12 cellular contexts compared by ENCODE assay signal in the genomic region with DNA sequence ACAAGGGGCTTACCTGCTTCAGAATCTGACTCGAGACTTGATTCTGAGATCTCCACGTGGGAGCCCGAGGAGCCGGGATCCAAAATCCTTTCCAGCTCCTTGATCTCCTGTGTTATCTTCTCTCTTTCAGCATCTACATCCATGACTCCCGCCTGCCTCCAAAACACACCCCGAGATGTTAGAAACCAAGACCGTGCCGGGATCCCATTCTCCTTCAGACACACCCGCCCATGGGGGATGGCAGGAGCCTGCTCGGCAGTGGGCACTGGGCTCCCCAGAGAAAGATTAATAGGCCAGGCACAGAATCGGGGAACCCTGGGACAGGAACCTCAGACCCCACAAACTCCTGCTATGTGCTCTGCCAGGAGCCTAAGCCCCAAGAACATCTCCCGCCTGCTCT. TPM values are rescaled to one million over a fixed set of nuclear protein-coding genes. Genes with fewer than 3 reads are reported as not detected.
DNase-seq lines count a peak whose midpoint lies in the region; ATAC-seq and TF ChIP-seq lines count a peak whose summit lies in the region.
"Had no signal": no experiment of that assay in that cellular context is flagged by ENCODE, and none has a peak within 500 bp of the region (broad histone marks: within the 10 kb centered on the region; RNA-seq: fewer than 3 reads in every experiment).

No MANE protein-coding gene starts in this region.

- intact Hi-C loops in activated T-helper 2 cell treated with anti-CD3 and anti-CD28 coated beads, Interferon-gamma antibody, Interleukin-2, Interleukin-4, amounts not matched to agents 10 μg/mL and 5 μg/mL and 100 μg/mL, durations not matched to agents 14 hours and 24 hours and 36 hours (cut with micrococcal nuclease), result no loop called here
- intact Hi-C loops in sigmoid colon (cut with DNase I), result no loop called here

- peaks cover 12 to 24% (median 20%) of the 10 kb centered on the region in 10 experiments for H3K4me1 ChIP-seq in BLaER1 treated with 17β-estradiol and CSF1 and Interleukin-3, amounts not matched to agents 10 nM and 100 nM
- H3K4me1 ChIP-seq in mucosa of stomach (ENCODE audit: control insufficient read depth, insufficient read depth, low read length) (peaks cover 19% of the 10 kb centered on the region), sigmoid colon (peaks cover 0 to 29% (median 21%) of the 10 kb centered on the region in 4 donors), foreskin keratinocyte (no peaks in the 10 kb centered on the region)

- H3K9me3 Mint-ChIP-seq in activated T-helper 2 cell treated with anti-CD3 and anti-CD28 coated beads, Interferon-gamma antibody, Interleukin-2, Interleukin-4, amounts not matched to agents 10 μg/mL and 5 μg/mL and 100 μg/mL, durations not matched to agents 14 hours and 24 hours and 36 hours, result no peaks in the 10 kb centered on the region

- peaks cover 15% of the 10 kb centered on the region for H3K4me1 Mint-ChIP-seq in activated T-helper 2 cell treated with anti-CD3 and anti-CD28 coated beads, Interferon-gamma antibody, Interleukin-2, Interleukin-4, amounts not matched to agents 10 μg/mL and 5 μg/mL and 100 μg/mL, durations not matched to agents 14 hours and 24 hours and 36 hours (ENCODE audit: low read depth)

- TF ChIP-seq CTCF in HL-60 (IDR thresholded peaks at IDR 0.05; ENCODE audit: insufficient read depth, low read length) (no peak), sigmoid colon (IDR thresholded peaks at IDR 0.05) (no peak), foreskin keratinocyte (conservative IDR thresholded peaks at IDR 0.05) (no peak)

- peak overlapping the region in 9 of 10 experiments; percentile 84 to 100 (median 94); a peak in 17 of 20 replicates for H3K4me3 ChIP-seq in BLaER1 treated with 17β-estradiol and CSF1 and Interleukin-3, amounts not matched to agents 10 nM and 100 nM
- H3K4me3 ChIP-seq in HL-60 (replicated peaks; ENCODE audit: insufficient read depth, low read length) (peak overlapping the region; percentile 82), mucosa of stomach (ENCODE audit: low read length) (no peak overlapping the region), sigmoid colon (no peak overlapping the region)

- no peak for TF ChIP-seq POLR2A in sigmoid colon (IDR thresholded peaks at IDR 0.05)

- 95 to 97% methylated on average over 12 of the region's 12 CpGs for WGBS in sigmoid colon, 2 donors

- peaks cover 57% of the 10 kb centered on the region for H3K36me3 Mint-ChIP-seq in activated T-helper 2 cell treated with anti-CD3 and anti-CD28 coated beads, Interferon-gamma antibody, Interleukin-2, Interleukin-4, amounts not matched to agents 10 μg/mL and 5 μg/mL and 100 μg/mL, durations not matched to agents 14 hours and 24 hours and 36 hours (ENCODE audit: low read depth)

- no peak for TF ChIP-seq EP300 in sigmoid colon (IDR thresholded peaks at IDR 0.05)

- H3K36me3 ChIP-seq in BLaER1 treated with 17β-estradiol and CSF1 and Interleukin-3, amounts not matched to agents 10 nM and 100 nM, result peaks cover 58 to 73% (median 67%) of the 10 kb centered on the region in 11 experiments
- H3K36me3 ChIP-seq in mucosa of stomach (ENCODE audit: control insufficient read depth, insufficient read depth, low read length) (peaks cover 6% of the 10 kb centered on the region), sigmoid colon (peaks cover 19 to 58% (median 27%) of the 10 kb centered on the region in 4 donors)

- peak overlapping the region in 2 of 11 experiments; percentile 79 to 87; a peak in 4 of 22 replicates for H3K27ac ChIP-seq in BLaER1 treated with 17β-estradiol and CSF1 and Interleukin-3, amounts not matched to agents 10 nM and 100 nM
- H3K27ac ChIP-seq in HL-60 (replicated peaks) (no peak overlapping the region; the same call in 1 of the 2 replicates), sigmoid colon (no peak overlapping the region), foreskin keratinocyte (no peak overlapping the region)

- H3K27me3 Mint-ChIP-seq in activated T-helper 2 cell treated with anti-CD3 and anti-CD28 coated beads, Interferon-gamma antibody, Interleukin-2, Interleukin-4, amounts not matched to agents 10 μg/mL and 5 μg/mL and 100 μg/mL, durations not matched to agents 14 hours and 24 hours and 36 hours (ENCODE audit: low read depth), result no peaks in the 10 kb centered on the region

- ATAC-seq in GM18867 (IDR thresholded peaks at IDR 0.05; ENCODE audit: unreplicated experiment) (no peak), foreskin keratinocyte (no peak), HG02571 (IDR thresholded peaks at IDR 0.05; ENCODE audit: unreplicated experiment) (no peak)

- peaks cover 0 to 68% (median 48%) of the 10 kb centered on the region in 11 experiments; a peak in 20 of 22 replicates for H4K20me1 ChIP-seq in BLaER1 treated with 17β-estradiol and CSF1 and Interleukin-3, amounts not matched to agents 10 nM and 100 nM

- no peak overlapping the region for H3K27ac Mint-ChIP-seq in activated T-helper 2 cell treated with anti-CD3 and anti-CD28 coated beads, Interferon-gamma antibody, Interleukin-2, Interleukin-4, amounts not matched to agents 10 μg/mL and 5 μg/mL and 100 μg/mL, durations not matched to agents 14 hours and 24 hours and 36 hours

- H3K4me2 ChIP-seq in BLaER1 treated with 17β-estradiol and CSF1 and Interleukin-3, amounts not matched to agents 10 nM and 100 nM, result peak overlapping the region; percentile 86 to 100 (median 94)

- H3K4me3 Mint-ChIP-seq in activated T-helper 2 cell treated with anti-CD3 and anti-CD28 coated beads, Interferon-gamma antibody, Interleukin-2, Interleukin-4, amounts not matched to agents 10 μg/mL and 5 μg/mL and 100 μg/mL, durations not matched to agents 14 hours and 24 hours and 36 hours (ENCODE audit: low read depth), result peak overlapping the region; percentile 84

- H3K27me3 ChIP-seq in BLaER1 treated with 17β-estradiol and CSF1 and Interleukin-3, amounts not matched to agents 10 nM and 100 nM, result no peaks in the 10 kb centered on the region
- H3K27me3 ChIP-seq in HL-60 (ENCODE audit: insufficient read depth, poor library complexity, severe bottlenecking), result no peaks in the 10 kb centered on the region
- no peaks in the 10 kb centered on the region for H3K27me3 ChIP-seq in mucosa of stomach (ENCODE audit: control insufficient read depth, insufficient read depth, low read length)
- no peaks in the 10 kb centered on the region for H3K27me3 ChIP-seq in sigmoid colon
- H3K27me3 ChIP-seq in foreskin keratinocyte, result no peaks in the 10 kb centered on the region

- H3K9me3 ChIP-seq in BLaER1 treated with 17β-estradiol and CSF1 and Interleukin-3, amounts not matched to agents 10 nM and 100 nM (replicated peaks in 1 of 11), result no peaks in the 10 kb centered on the region
- H3K9me3 ChIP-seq in mucosa of stomach (ENCODE audit: control insufficient read depth, low read length), result no peaks in the 10 kb centered on the region
- no peaks in the 10 kb centered on the region for H3K9me3 ChIP-seq in sigmoid colon

- peak overlapping the region; percentile 79 to 95 (median 85) for H3K9ac ChIP-seq in BLaER1 treated with 17β-estradiol and CSF1 and Interleukin-3, amounts not matched to agents 10 nM and 100 nM
- peak overlapping the region; percentile 29 for H3K9ac ChIP-seq in mucosa of stomach (ENCODE audit: low read length)

- DNase-seq in HL-60 (ENCODE audit: low read depth in 1 of 2, low spot score in 1 of 2), result no peak
- no peak for DNase-seq in activated T-helper 2 cell treated with anti-CD3 and anti-CD28 coated beads, Interferon-gamma antibody, Interleukin-2, Interleukin-4, amounts not matched to agents 10 μg/mL and 5 μg/mL and 100 μg/mL, durations not matched to agents 14 hours and 24 hours and 36 hours (ENCODE audit: low spot score)
- DNase-seq in sigmoid colon, result no peak
- no peak for DNase-seq in foreskin keratinocyte
- DNase-seq: activated gamma-delta T cell; DMS153; occipital lobe; stimulated activated CD4-positive, alpha-beta T cell treated with anti-CD3 and anti-CD28 coated beads, Interleukin-2, amount 100 ng/mL, for 24 hours had no signal

RNA-seq across cellular contexts. Expression of gene SNAPC4, which starts 1.7 kb away (rescaled TPM):
- 22.7 and 22.9 TPM in 2 replicates for total RNA-seq in activated T-helper 2 cell treated with anti-CD3 and anti-CD28 coated beads, Interferon-gamma antibody, Interleukin-2, Interleukin-4, amounts not matched to agents 10 μg/mL and 5 μg/mL and 100 μg/mL, durations not matched to agents 14 hours and 24 hours and 36 hours
- 10 to 100 TPM in 1 of 4 donors, 1 to 10 TPM in 3; 2.6 to 10.8 (median 5.1) TPM for total RNA-seq in sigmoid colon
- 10 to 100 TPM in 1 of 3 donors, 1 to 10 TPM in 2; 1.4 to 10.4 (median 1.8) TPM for polyA plus RNA-seq in sigmoid colon
- total RNA-seq in foreskin keratinocyte, result 8.5 and 9.6 TPM in 2 replicates
- polyA plus RNA-seq in foreskin keratinocyte, result 5.8 and 6.5 TPM in 2 replicates

RNA-seq across cellular contexts. Expression of gene ENTR1, which starts 12.1 kb away (rescaled TPM):
- total RNA-seq in activated T-helper 2 cell treated with anti-CD3 and anti-CD28 coated beads, Interferon-gamma antibody, Interleukin-2, Interleukin-4, amounts not matched to agents 10 μg/mL and 5 μg/mL and 100 μg/mL, durations not matched to agents 14 hours and 24 hours and 36 hours, result 66.4 and 75.6 TPM in 2 replicates
- 10 to 100 TPM; 23.2 to 42.7 (median 32.9) TPM for total RNA-seq in sigmoid colon
- polyA plus RNA-seq in sigmoid colon, result 10 to 100 TPM; 16.2 to 47.2 (median 17.6) TPM
- 45.3 and 57.1 TPM in 2 replicates for total RNA-seq in foreskin keratinocyte
- polyA plus RNA-seq in foreskin keratinocyte, result 42.3 and 54.1 TPM in 2 replicates

RNA-seq across cellular contexts. Expression of gene PMPCA, which starts 12.2 kb away (rescaled TPM):
- total RNA-seq in activated T-helper 2 cell treated with anti-CD3 and anti-CD28 coated beads, Interferon-gamma antibody, Interleukin-2, Interleukin-4, amounts not matched to agents 10 μg/mL and 5 μg/mL and 100 μg/mL, durations not matched to agents 14 hours and 24 hours and 36 hours, result 111 TPM in 2 replicates
- total RNA-seq in sigmoid colon (10 to 100 TPM; 22.9 to 28.5 (median 25.6) TPM), foreskin keratinocyte (52.0 and 56.7 TPM in 2 replicates)
- polyA plus RNA-seq in sigmoid colon (10 to 100 TPM; 24.6 to 49.9 (median 30.3) TPM), foreskin keratinocyte (58.2 and 60.8 TPM in 2 replicates)

RNA-seq across cellular contexts. Expression of gene CARD9, which starts 24.8 kb away (rescaled TPM):
- 16.2 and 17.6 TPM in 2 replicates for total RNA-seq in activated T-helper 2 cell treated with anti-CD3 and anti-CD28 coated beads, Interferon-gamma antibody, Interleukin-2, Interleukin-4, amounts not matched to agents 10 μg/mL and 5 μg/mL and 100 μg/mL, durations not matched to agents 14 hours and 24 hours and 36 hours
- total RNA-seq in sigmoid colon (1 to 10 TPM; 1.5 to 6.9 (median 2.3) TPM), foreskin keratinocyte (0.24 and 0.35 TPM in 2 replicates)
- polyA plus RNA-seq in sigmoid colon (1 to 10 TPM; 1.8 to 3.0 (median 2.3) TPM), foreskin keratinocyte (0.17 and 0.32 TPM in 2 replicates)

RNA-seq across cellular contexts. Expression of gene DNLZ, which starts 34.7 kb away (rescaled TPM):
- total RNA-seq in activated T-helper 2 cell treated with anti-CD3 and anti-CD28 coated beads, Interferon-gamma antibody, Interleukin-2, Interleukin-4, amounts not matched to agents 10 μg/mL and 5 μg/mL and 100 μg/mL, durations not matched to agents 14 hours and 24 hours and 36 hours, result 25.4 and 31.0 TPM in 2 replicates
- total RNA-seq in sigmoid colon, result 10 to 100 TPM; 19.7 to 41.9 (median 37.8) TPM
- 10 to 100 TPM in 2 of 3 donors, 1 to 10 TPM in 1; 8.4 to 11.6 (median 10.2) TPM for polyA plus RNA-seq in sigmoid colon
- 17.9 and 25.2 TPM in 2 replicates for total RNA-seq in foreskin keratinocyte
- 30.9 and 48.7 TPM in 2 replicates for polyA plus RNA-seq in foreskin keratinocyte

Comparison
In these comparisons a context has a peak if more than half of its experiments do, and no peak if none do; other contexts are left out.
1. H3K4me3 ChIP-seq: peak in BLaER1 treated with 17β-estradiol and CSF1 and Interleukin-3, amounts not matched to agents 10 nM and 100 nM (9 of 10) and HL-60 (single experiment); none in mucosa of stomach (single experiment) and sigmoid colon (0 of 4).